ENCODE assay signal across 1 cellular context in the genomic region with DNA sequence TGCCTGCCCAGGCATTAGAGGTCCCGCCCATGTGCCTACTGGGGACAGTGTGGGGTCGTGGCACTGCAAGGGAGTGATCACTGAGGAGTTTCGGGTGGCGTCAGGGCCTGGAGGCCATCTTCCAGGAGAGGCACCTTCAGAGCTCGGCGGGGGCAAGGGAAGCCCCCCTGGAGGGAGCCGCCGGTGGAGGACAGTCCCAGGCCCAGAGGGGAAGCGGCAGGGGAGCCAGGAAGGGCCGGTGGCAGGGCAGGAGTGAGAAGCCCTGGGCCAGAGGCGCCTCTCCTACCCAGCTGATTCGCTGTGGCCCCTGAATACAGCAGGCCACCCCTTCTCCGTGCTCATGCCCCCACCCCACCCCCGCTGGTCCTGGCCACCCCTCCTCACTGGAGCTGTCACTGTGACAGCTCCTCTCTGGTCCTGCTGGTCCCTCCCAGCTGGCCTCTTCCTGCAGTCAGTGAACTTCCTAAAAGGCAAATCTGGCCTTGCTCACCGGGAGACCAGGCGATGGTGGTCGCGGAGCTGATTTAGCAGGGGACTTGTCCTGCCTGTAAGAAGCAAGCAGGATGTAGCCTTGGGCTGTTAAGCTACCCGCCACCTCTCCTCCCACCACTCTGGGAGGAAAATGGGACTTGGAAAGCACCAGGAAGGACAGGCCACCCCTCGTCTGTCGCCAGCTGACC.
TF ChIP-seq lines count a peak whose summit lies in the region.

No MANE protein-coding gene starts in this region.

TF ChIP-seq in HepG2, 621 proteins besides CTCF, POLR2A, EP300 and RAD21:
- TF ChIP-seq ZFP62 (CRISPR knock-in tag; IDR thresholded peaks at IDR 0.05) (no peak), RBM22 (optimal IDR thresholded peaks at IDR 0.05; ENCODE audit: low read length) (peak; percentile 48), PCBP1 (IDR thresholded peaks at IDR 0.05; ENCODE audit: borderline replicate concordance, low read depth, low read length) (0 out of 2 replicates have a peak, but pooled peaks have one; percentile 27), ZNF562 (CRISPR knock-in tag; IDR thresholded peaks at IDR 0.05; ENCODE audit: borderline replicate concordance) (no peak), SATB2 (CRISPR knock-in tag; IDR thresholded peaks at IDR 0.05) (no peak), ZNF17 (CRISPR knock-in tag; IDR thresholded peaks at IDR 0.05) (no peak), TARDBP (CRISPR knock-in tag; IDR thresholded peaks at IDR 0.05) (no peak)
